Comparison of ENCODE assay signal across 19 cellular contexts in the genomic region with DNA sequence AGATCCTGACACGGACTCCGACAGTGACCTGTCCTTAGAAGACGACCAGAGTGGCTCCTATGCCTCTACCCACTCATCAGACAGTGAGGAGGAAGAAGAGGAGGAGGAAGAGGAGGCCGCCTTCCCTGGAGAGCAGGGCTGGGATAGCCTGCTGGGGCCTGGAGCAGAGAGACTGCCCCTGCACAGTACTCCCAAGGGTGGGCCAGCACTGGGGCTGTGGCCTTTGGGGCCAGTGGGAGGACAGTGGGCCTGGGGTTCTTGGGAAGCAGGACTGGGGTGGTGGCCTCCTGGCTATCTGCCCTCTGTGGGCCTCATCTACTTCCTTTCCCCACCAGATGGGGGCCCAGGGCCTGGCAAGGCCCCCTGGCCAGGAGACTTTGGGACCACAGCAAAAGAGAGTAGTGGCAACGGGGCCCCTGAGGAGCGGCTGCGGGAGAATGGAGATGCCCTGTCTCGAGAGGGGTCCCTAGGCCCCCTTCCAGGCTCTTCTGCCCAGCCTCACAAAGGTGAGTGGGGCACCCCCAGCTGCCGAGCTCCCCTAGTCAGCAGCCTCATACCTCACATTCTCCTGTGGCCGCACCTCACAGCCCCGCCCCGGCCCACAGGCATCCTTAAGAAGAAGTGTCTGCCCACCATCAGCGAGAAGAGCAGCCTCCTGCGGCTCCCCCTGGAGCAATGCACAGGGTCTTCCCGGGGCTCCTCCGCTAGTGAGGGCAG. TPM values are rescaled to one million over a fixed set of nuclear protein-coding genes. Genes with fewer than 3 reads are reported as not detected.
A peak's percentile ranks its signal among the peaks of the same experiment; 100 is the strongest.
DNase-seq lines count a peak whose midpoint lies in the region; ATAC-seq and TF ChIP-seq lines count a peak whose summit lies in the region.
"Had no signal": no experiment of that assay in that cellular context is flagged by ENCODE, and none has a peak within 500 bp of the region (broad histone marks: within the 10 kb centered on the region; RNA-seq: fewer than 3 reads in every experiment).

No MANE protein-coding gene starts in this region.

- H3K36me3 ChIP-seq in HEK293 (ENCODE audit: control insufficient read depth in 2 of 2, insufficient read depth in 1 of 2, low read length in 2 of 2) (peaks cover 0 to 63% of the 10 kb centered on the region in 2 experiments; a peak in 1 of 3 replicates), gastroesophageal sphincter (peaks cover 0 to 53% of the 10 kb centered on the region in 2 donors)
- H3K36me3 ChIP-seq: cardiac muscle cell had no signal

- no CpG with 5 or more reads among the region's 16 CpGs for WGBS in gastroesophageal sphincter (ENCODE audit: low coverage in 1 of 2), 2 donors

- POLR2A ChIA-PET in HEK293 (lab: Yijun Ruan, JAX) = no interaction called here

- H3K27ac ChIP-seq in HEK293 (ENCODE audit: extremely low read depth, low read depth, low read length) (no peak overlapping the region), gastroesophageal sphincter (peak overlapping the region in 3 of 4 donors; percentile 14 to 74 (median 64)), substantia nigra (ENCODE audit: low read depth, low read length, poor library complexity, severe bottlenecking) (peak overlapping the region; percentile 95)
- H3K27ac ChIP-seq: cardiac muscle cell had no signal

- peaks cover 10 to 21% of the 10 kb centered on the region in 2 donors for H3K27me3 Mint-ChIP-seq in stimulated activated naive B cell treated with anti-CD40 and anti-IgM and Interleukin-4, amounts not matched to agents 10 μg/mL and 1 μg/mL and 100 μg/mL, for 72 hours
- H3K27me3 Mint-ChIP-seq: activated naive CD8-positive, alpha-beta T cell treated with anti-CD3 and anti-CD28 coated beads, Interleukin-2, amount 10 ng/mL, durations not matched to agents 7 days and 5 days; effector memory CD8-positive, alpha-beta T cell had no signal

- no peak for TF ChIP-seq POLR2A in gastroesophageal sphincter (IDR thresholded peaks at IDR 0.05)

- intact Hi-C loops in head of caudate nucleus (cut with DNase I) = loop anchor here (10.0 kb wide), 1 partner anchor 262 kb away; the partner anchor contains the start of gene GPR61

- TF ChIP-seq EP300 in gastroesophageal sphincter (IDR thresholded peaks at IDR 0.05) = no peak

- DNase-seq in SW480 (ENCODE audit: low spot score) = peak; percentile 64
- no peak for DNase-seq in substantia nigra (lab: John Stamatoyannopoulos, UW)
- DNase-seq in stimulated activated CD4-positive, alpha-beta T cell treated with anti-CD3 and anti-CD28 coated beads, Interleukin-12 subunit alpha, Interleukin-12 subunit beta, amount 100 ng/mL, for 4 hours = no peak
- DNase-seq in head of caudate nucleus = no peak
- no peak for DNase-seq in stimulated activated naive B cell treated with anti-CD40 and anti-IgM and Interleukin-4, amounts not matched to agents 10 μg/mL and 1 μg/mL and 100 μg/mL, for 72 hours
- DNase-seq: activated CD4-positive, alpha-beta T cell treated with anti-CD3 and anti-CD28 coated beads, Interleukin-2, amount 50 U/mL, for 1 hour; activated naive CD8-positive, alpha-beta T cell treated with anti-CD3 and anti-CD28 coated beads, Interleukin-2, amount 10 ng/mL, durations not matched to agents 7 days and 5 days; effector memory CD8-positive, alpha-beta T cell; foreskin fibroblast; mesendoderm; NCI-H187; NCI-H446 treated with DMSO at 0.1 percent for 48 hours; retina; T1000 had no signal

- no peak overlapping the region for H3K27ac Mint-ChIP-seq in stimulated activated naive B cell treated with anti-CD40 and anti-IgM and Interleukin-4, amounts not matched to agents 10 μg/mL and 1 μg/mL and 100 μg/mL, for 72 hours
- H3K27ac Mint-ChIP-seq: effector memory CD8-positive, alpha-beta T cell had no signal

- TF ChIP-seq CTCF in HEK293 (tag by site-specific recombination; IDR thresholded peaks at IDR 0.05) = no peak
- no peak for TF ChIP-seq CTCF in gastroesophageal sphincter (IDR thresholded peaks at IDR 0.05)

- ATAC-seq in gastroesophageal sphincter = no peak
- no peak for ATAC-seq in activated CD4-positive, CD25-positive, alpha-beta regulatory T cell treated with anti-CD3 and anti-CD28 coated beads, Interleukin-2, amount 50 U/mL, for 24 hours
- ATAC-seq in stimulated activated naive B cell treated with anti-CD40 and anti-IgM and Interleukin-4, amounts not matched to agents 10 μg/mL and 1 μg/mL and 100 μg/mL, for 72 hours (replicated peaks) = no peak
- ATAC-seq: effector memory CD8-positive, alpha-beta T cell had no signal

- H3K9me3 Mint-ChIP-seq in stimulated activated naive B cell treated with anti-CD40 and anti-IgM and Interleukin-4, amounts not matched to agents 10 μg/mL and 1 μg/mL and 100 μg/mL, for 72 hours = no peaks in the 10 kb centered on the region
- H3K9me3 Mint-ChIP-seq: activated naive CD8-positive, alpha-beta T cell treated with anti-CD3 and anti-CD28 coated beads, Interleukin-2, amount 10 ng/mL, durations not matched to agents 7 days and 5 days; effector memory CD8-positive, alpha-beta T cell had no signal

- no peaks in the 10 kb centered on the region for H3K27me3 ChIP-seq in gastroesophageal sphincter
- H3K27me3 ChIP-seq: BLaER1, cardiac muscle cell had no signal

- peaks cover 5 to 7% of the 10 kb centered on the region in 2 donors for H3K4me1 Mint-ChIP-seq in stimulated activated naive B cell treated with anti-CD40 and anti-IgM and Interleukin-4, amounts not matched to agents 10 μg/mL and 1 μg/mL and 100 μg/mL, for 72 hours

- no peaks in the 10 kb centered on the region for H3K9me3 ChIP-seq in HEK293 (ENCODE audit: control insufficient read depth, insufficient read depth, low read depth, low read length)
- H3K9me3 ChIP-seq in gastroesophageal sphincter = no peaks in the 10 kb centered on the region
- H3K9me3 ChIP-seq: BLaER1 had no signal

- H3K4me1 ChIP-seq in HEK293 (ENCODE audit: control insufficient read depth, insufficient read depth, low read length) (peaks cover 7% of the 10 kb centered on the region), gastroesophageal sphincter (peaks cover 5 to 44% (median 6%) of the 10 kb centered on the region in 3 donors)

- CTCF ChIA-PET in HEK293 (lab: Yijun Ruan, JAX) = interaction anchor here (1.4 to 1.8 kb wide), 2 partner anchors 9 to 125 kb away, joined by 7 to 9 read pairs; partner anchors contain the start of gene SORT1

- H3K36me3 Mint-ChIP-seq in stimulated activated naive B cell treated with anti-CD40 and anti-IgM and Interleukin-4, amounts not matched to agents 10 μg/mL and 1 μg/mL and 100 μg/mL, for 72 hours = no peaks in the 10 kb centered on the region
- H3K36me3 Mint-ChIP-seq: activated naive CD8-positive, alpha-beta T cell treated with anti-CD3 and anti-CD28 coated beads, Interleukin-2, amount 10 ng/mL, durations not matched to agents 7 days and 5 days had no signal

- H3K4me3 ChIP-seq in HEK293 (ENCODE audit: low read depth, low read length) = no peak overlapping the region
- H3K4me3 ChIP-seq in gastroesophageal sphincter = no peak overlapping the region
- H3K4me3 ChIP-seq: BLaER1, cardiac muscle cell had no signal

- no peak overlapping the region for H3K4me3 Mint-ChIP-seq in stimulated activated naive B cell treated with anti-CD40 and anti-IgM and Interleukin-4, amounts not matched to agents 10 μg/mL and 1 μg/mL and 100 μg/mL, for 72 hours
- H3K4me3 Mint-ChIP-seq: activated naive CD8-positive, alpha-beta T cell treated with anti-CD3 and anti-CD28 coated beads, Interleukin-2, amount 10 ng/mL, durations not matched to agents 7 days and 5 days; effector memory CD8-positive, alpha-beta T cell had no signal

TF ChIP-seq in HEK293, 187 proteins besides CTCF, POLR2A, EP300 and RAD21:
- peak; percentile 28; the same call in 1 of the 2 replicates for TF ChIP-seq GLIS2 (tag by site-specific recombination; IDR thresholded peaks at IDR 0.05)
- no peak for TF ChIP-seq ZNF776 (tag by site-specific recombination; IDR thresholded peaks at IDR 0.05; ENCODE audit: borderline replicate concordance)
- TF ChIP-seq ZNF513 (tag by site-specific recombination; IDR thresholded peaks at IDR 0.05) = peak; percentile 76
- no peak for TF ChIP-seq ZNF274 (IDR thresholded peaks at IDR 0.05; ENCODE audit: low read length)
- TF ChIP-seq ZNF274 (tag by site-specific recombination; IDR thresholded peaks at IDR 0.05; ENCODE audit: borderline replicate concordance) = no peak
- TF ChIP-seq ZNF549 (tag by site-specific recombination; IDR thresholded peaks at IDR 0.05) = no peak
- TF ChIP-seq MEIS1 (CRISPR knock-in tag; IDR thresholded peaks at IDR 0.05; ENCODE audit: borderline replicate concordance) = no peak
- TF ChIP-seq ZNF311 (tag by site-specific recombination; IDR thresholded peaks at IDR 0.05; ENCODE audit: borderline replicate concordance) = no peak
TF ChIP-seq in HEK293: peak in this region for 2.

RNA-seq across cellular contexts. Expression of gene PSRC1, which starts 10.0 kb away (rescaled TPM):
- total RNA-seq in gastroesophageal sphincter = 10 to 100 TPM in 2 of 4 donors, 1 to 10 TPM in 2; 6.9 to 26.9 (median 10.3) TPM

RNA-seq across cellular contexts. Expression of gene CELSR2, which starts 23.6 kb away (rescaled TPM):
- 10 to 100 TPM in 2 of 4 donors, 1 to 10 TPM in 2; 5.7 to 18.6 (median 9.1) TPM for total RNA-seq in gastroesophageal sphincter

RNA-seq across cellular contexts. Expression of gene MYBPHL, which starts 33.8 kb away (rescaled TPM):
- under 1 TPM in 1 of 4 donors, not detected in 3; 0.46 TPM for total RNA-seq in gastroesophageal sphincter
- total RNA-seq: activated naive CD8-positive, alpha-beta T cell treated with anti-CD3 and anti-CD28 coated beads, Interleukin-2, amount 10 ng/mL, durations not matched to agents 7 days and 5 days; cardiac muscle cell had no signal

RNA-seq across cellular contexts. Expression of gene SARS1, which starts 59.3 kb away (rescaled TPM):
- total RNA-seq in gastroesophageal sphincter = 100 to 1,000 TPM; 154 to 187 (median 158) TPM
